ENCODE assay signal across 21 cellular contexts in genomic region chr5:135138116-135138850, GRCh38.
DNase-seq lines count a peak whose midpoint lies in the region; ATAC-seq and TF ChIP-seq lines count a peak whose summit lies in the region.
"Had no signal": no experiment of that assay in that cellular context is flagged by ENCODE, and none has a peak within 500 bp of the region (broad histone marks: within the 10 kb centered on the region; RNA-seq: fewer than 3 reads in every experiment).

No MANE protein-coding gene starts in this region.

- no peak overlapping the region for H3K4me3 ChIP-seq in epithelial cell of esophagus (ENCODE audit: low read length)
- H3K4me3 ChIP-seq: GM12878 had no signal

- TF ChIP-seq CTCF in epithelial cell of esophagus (IDR thresholded peaks at IDR 0.05; ENCODE audit: insufficient read depth, low read depth, low read length, missing control alignments), result no peak
- TF ChIP-seq CTCF in omental fat pad (IDR thresholded peaks at IDR 0.05), result no peak

- DNase-seq in EL (peak; percentile 45), NCI-H1694 (lab: John Stamatoyannopoulos, UW) (peak; percentile 60), epithelial cell of esophagus (ENCODE audit: low read depth) (peak; percentile 83), omental fat pad (ENCODE audit: low spot score) (no peak), hippocampal formation (lab: John Stamatoyannopoulos, UW) (no peak), NCI-H510A treated with DMSO at 0.1 percent for 48 hours (lab: John Stamatoyannopoulos, UW) (no peak), cortex of kidney (lab: John Stamatoyannopoulos, UW) (no peak)
- DNase-seq: activated CD8-positive, alpha-beta T cell treated with anti-CD3 and anti-CD28 coated beads for 36 hours; activated naive CD4-positive, alpha-beta T cell treated with anti-CD3 and anti-CD28 coated beads, Interleukin-2, amount 50 U/mL, for 16 hours; activated T-cell treated with anti-CD3 and anti-CD28 coated beads, Interleukin-2, amount 50 U/mL, for 24 hours; BE2C; Caco-2; GF-D8; left ventricle myocardium superior; NCI-H1436 treated with DMSO at 0.1 percent for 48 hours; NCI-H446 treated with DMSO at 0.1 percent for 48 hours; SHP77 treated with DMSO at 0.1 percent for 48 hours; stimulated activated CD4-positive, alpha-beta T cell treated with anti-CD3 and anti-CD28 coated beads, Interleukin-2, amount 100 ng/mL, for 48 hours; WERI-Rb-1 had no signal

- ATAC-seq in omental fat pad (ENCODE audit: low FRiP score), result peak; percentile 3
- ATAC-seq in GM18511 (IDR thresholded peaks at IDR 0.05; ENCODE audit: unreplicated experiment), result no peak
- ATAC-seq: activated CD8-positive, alpha-beta T cell treated with anti-CD3 and anti-CD28 coated beads for 36 hours; GM12878; left ventricle myocardium superior had no signal

Comparison
In these comparisons a context has a peak if more than half of its experiments do, and no peak if none do; other contexts are left out.
1. DNase-seq: peak in EL (single experiment), NCI-H1694 (single experiment) and epithelial cell of esophagus (single experiment); none in omental fat pad (single experiment), hippocampal formation (0 of 2), NCI-H510A treated with DMSO at 0.1 percent for 48 hours (single experiment) and cortex of kidney (single experiment).